Comparison of ENCODE assay signal across 17 cellular contexts in genomic region chrY:8536277-8536676, GRCh38.
A peak's percentile ranks its signal among the peaks of the same experiment; 100 is the strongest.
DNase-seq lines count a peak whose midpoint lies in the region; ATAC-seq and TF ChIP-seq lines count a peak whose summit lies in the region.
"Had no signal": no experiment of that assay in that cellular context is flagged by ENCODE, and none has a peak within 500 bp of the region (broad histone marks: within the 10 kb centered on the region; RNA-seq: fewer than 3 reads in every experiment).

No MANE protein-coding gene starts in this region.

- H3K4me1 Mint-ChIP-seq in stimulated activated memory B cell treated with anti-CD40 and anti-IgM and Interleukin-4, amounts not matched to agents 10 μg/mL and 1 μg/mL and 100 μg/mL, for 72 hours, result peaks cover 37% of the 10 kb centered on the region
- H3K4me1 Mint-ChIP-seq: H9 had no signal

- peak; percentile 26 for DNase-seq in OCI-LY7 (ENCODE audit: low spot score)
- no peak for DNase-seq in effector memory CD4-positive, alpha-beta T cell
- no peak for DNase-seq in nucleus accumbens (lab: John Stamatoyannopoulos, UW)
- DNase-seq: COR-L47, H9, KG1, NCI-H1436 treated with DMSO at 0.1 percent for 48 hours, NCI-H2029 treated with DMSO at 0.1 percent for 48 hours, NCI-H2171 treated with DMSO at 0.1 percent for 48 hours, NCI-H774, SW 1271 had no signal

- no peaks in the 10 kb centered on the region for H3K9me3 Mint-ChIP-seq in stimulated activated memory B cell treated with anti-CD40 and anti-IgM and Interleukin-4, amounts not matched to agents 10 μg/mL and 1 μg/mL and 100 μg/mL, for 72 hours
- H3K9me3 Mint-ChIP-seq: H9 had no signal

- H3K36me3 ChIP-seq in OCI-LY7 (ENCODE audit: insufficient read depth, low read length), result no peaks in the 10 kb centered on the region
- H3K36me3 ChIP-seq in effector memory CD4-positive, alpha-beta T cell (ENCODE audit: control insufficient read depth, insufficient read depth, low read length), result no peaks in the 10 kb centered on the region
- H3K36me3 ChIP-seq: SJSA1 had no signal

- H3K27ac ChIP-seq in OCI-LY7 (ENCODE audit: low read depth, low read length, poor library complexity, severe bottlenecking), result peak overlapping the region; percentile 100
- no peak overlapping the region for H3K27ac ChIP-seq in effector memory CD4-positive, alpha-beta T cell (ENCODE audit: insufficient read depth, low read length, poor library complexity, severe bottlenecking)
- H3K27ac ChIP-seq: SJSA1 had no signal

- H3K4me1 ChIP-seq in OCI-LY7 (ENCODE audit: insufficient read depth, low read length, poor library complexity, severe bottlenecking), result peaks cover 62% of the 10 kb centered on the region
- no peaks in the 10 kb centered on the region for H3K4me1 ChIP-seq in effector memory CD4-positive, alpha-beta T cell (ENCODE audit: control insufficient read depth, insufficient read depth, low read length, poor library complexity, severe bottlenecking)

- ATAC-seq in GM18868 (IDR thresholded peaks at IDR 0.05; ENCODE audit: unreplicated experiment), result peak; percentile 13
- ATAC-seq in HG02798 (IDR thresholded peaks at IDR 0.05; ENCODE audit: poor library complexity, unreplicated experiment), result peak; percentile 10
- no peak for ATAC-seq in stimulated activated memory B cell treated with anti-CD40 and anti-IgM and Interleukin-4, amounts not matched to agents 10 μg/mL and 1 μg/mL and 100 μg/mL, for 72 hours
- ATAC-seq in esophagus mucosa, result no peak
- ATAC-seq: HepG2 had no signal

- H4K20me1 ChIP-seq in OCI-LY7 (ENCODE audit: insufficient read depth, low read length), result no peaks in the 10 kb centered on the region

- no peak for TF ChIP-seq CTCF in OCI-LY7 (conservative IDR thresholded peaks at IDR 0.05; ENCODE audit: low read length)

- H3K36me3 Mint-ChIP-seq in stimulated activated memory B cell treated with anti-CD40 and anti-IgM and Interleukin-4, amounts not matched to agents 10 μg/mL and 1 μg/mL and 100 μg/mL, for 72 hours, result no peaks in the 10 kb centered on the region

- POLR2A ChIA-PET in OCI-LY7 (lab: Charles Lee), result interaction anchor here (0.6 kb wide), 1 partner anchor 804 kb away, joined by 3 read pairs; no protein-coding TSS in a partner anchor

- H2AFZ ChIP-seq in OCI-LY7 (ENCODE audit: low read length), result no peak overlapping the region; the same call in 1 of the 2 replicates

- CTCF ChIA-PET in OCI-LY7 (lab: Charles Lee; ENCODE audit: unreplicated experiment), result no interaction called here

- peak overlapping the region; percentile 35 for H3K27ac Mint-ChIP-seq in stimulated activated memory B cell treated with anti-CD40 and anti-IgM and Interleukin-4, amounts not matched to agents 10 μg/mL and 1 μg/mL and 100 μg/mL, for 72 hours
- H3K27ac Mint-ChIP-seq: H9 had no signal

- H3K4me2 ChIP-seq in OCI-LY7 (ENCODE audit: low read length), result peak overlapping the region; percentile 92

- BruUV-seq in OCI-LY7 (replicated peaks; lab: Mats Ljungman, UMichigan), result TSS peak; percentile 80

- peak overlapping the region; percentile 15 for H3K4me3 Mint-ChIP-seq in stimulated activated memory B cell treated with anti-CD40 and anti-IgM and Interleukin-4, amounts not matched to agents 10 μg/mL and 1 μg/mL and 100 μg/mL, for 72 hours
- H3K4me3 Mint-ChIP-seq: H9 had no signal

- H3K27me3 Mint-ChIP-seq in stimulated activated memory B cell treated with anti-CD40 and anti-IgM and Interleukin-4, amounts not matched to agents 10 μg/mL and 1 μg/mL and 100 μg/mL, for 72 hours, result no peaks in the 10 kb centered on the region

- no peaks in the 10 kb centered on the region for H3K9me2 ChIP-seq in OCI-LY7 (ENCODE audit: insufficient read depth, low read length)

- no peaks in the 10 kb centered on the region for H3K27me3 ChIP-seq in effector memory CD4-positive, alpha-beta T cell (replicated peaks; ENCODE audit: control insufficient read depth, insufficient read depth, low read length, poor library complexity, severe bottlenecking)
- H3K27me3 ChIP-seq: SJSA1 had no signal

- H3K9me3 ChIP-seq in OCI-LY7 (ENCODE audit: low read length), result no peaks in the 10 kb centered on the region
- H3K9me3 ChIP-seq in effector memory CD4-positive, alpha-beta T cell (ENCODE audit: control insufficient read depth, low read length), result no peaks in the 10 kb centered on the region
- H3K9me3 ChIP-seq: SJSA1 had no signal

- H3K79me2 ChIP-seq in OCI-LY7 (ENCODE audit: insufficient read depth, low read depth, low read length), result peaks cover 29% of the 10 kb centered on the region; the same call in 1 of the 2 replicates

- H3K4me3 ChIP-seq in OCI-LY7 (ENCODE audit: low read depth, low read length, poor library complexity, severe bottlenecking), result peak overlapping the region; percentile 77
- H3K4me3 ChIP-seq in effector memory CD4-positive, alpha-beta T cell (ENCODE audit: insufficient read depth, low read depth, low read length, poor library complexity, severe bottlenecking), result no peak overlapping the region
- H3K4me3 ChIP-seq: SJSA1 had no signal

- intact Hi-C loops in OCI-LY7 (cut with micrococcal nuclease; ENCODE audit: unreplicated experiment), result loop anchor here (5.0 kb wide), 2 partner anchors 814 to 1559 kb away; no protein-coding TSS in a partner anchor

Comparison
In these comparisons a context has a peak if more than half of its experiments do, and no peak if none do; other contexts are left out.
1. ATAC-seq: peak in GM18868 (single experiment) and HG02798 (single experiment); none in stimulated activated memory B cell treated with anti-CD40 and anti-IgM and Interleukin-4, amounts not matched to agents 10 μg/mL and 1 μg/mL and 100 μg/mL, for 72 hours (single experiment) and esophagus mucosa (single experiment).